In genomic region chr1:178353524-178353923, GRCh38 we compare ENCODE assay signal across 26 cellular contexts.
"Had no signal": no experiment of that assay in that cellular context is flagged by ENCODE, and none has a peak within 500 bp of the region (broad histone marks: within the 10 kb centered on the region; RNA-seq: fewer than 3 reads in every experiment).

No MANE protein-coding gene starts in this region.

- H3K36me3 ChIP-seq: left lung, lower lobe of right lung, neutrophil, sigmoid colon, upper lobe of left lung, vagina had no signal

- H3K27ac ChIP-seq: left lung, lower lobe of right lung, neutrophil, sigmoid colon, upper lobe of left lung, vagina had no signal

- FAIRE-seq: bronchial epithelial cell, colon, frontal cortex had no signal

- H3K4me3 ChIP-seq: dorsolateral prefrontal cortex, left lung, lower lobe of right lung, sigmoid colon, smooth muscle cell, upper lobe of left lung, vagina had no signal

- DNase-seq: activated CD4-positive, alpha-beta T cell treated with anti-CD3 and anti-CD28 coated beads for 4 hours; activated CD4-positive, alpha-beta T cell treated with anti-CD3 and anti-CD28 coated beads, Interleukin-2, amount 50 U/mL, for 4 hours; activated CD4-positive, CD25-positive, alpha-beta regulatory T cell; activated naive CD4-positive, alpha-beta T cell; activated T-cell treated with anti-CD3 and anti-CD28 coated beads for 4 hours; activated T-cell treated with anti-CD3 and anti-CD28 coated beads, Interleukin-2, amount 50 U/mL, for 72 hours; dorsolateral prefrontal cortex; effector memory CD4-positive, alpha-beta T cell; left lung; lower lobe of right lung; mesendoderm; sigmoid colon; stimulated activated CD4-positive, alpha-beta T cell treated with anti-CD3 and anti-CD28 coated beads, Interleukin-1b, Interleukin-23, amount 100 ng/mL, for 48 hours; stimulated activated CD4-positive, alpha-beta T cell treated with anti-CD3 and anti-CD28 coated beads, Interleukin-4, amount 100 ng/mL, for 4 hours; stimulated activated CD8-positive, alpha-beta memory T cell treated with anti-CD3 and anti-CD28 coated beads, Interleukin-4, amount 100 ng/mL, for 48 hours; stimulated activated naive CD8-positive, alpha-beta T cell treated with anti-CD3 and anti-CD28 coated beads, Interleukin-15, amount 100 ng/mL, for 72 hours; substantia nigra; upper lobe of left lung had no signal

- ATAC-seq: activated naive CD4-positive, alpha-beta T cell treated with anti-CD3 and anti-CD28 coated beads, Interleukin-2, amount 50 U/mL, for 72 hours; activated T-cell treated with anti-CD3 and anti-CD28 coated beads, Interleukin-2, amount 50 U/mL, for 72 hours; left lung; stimulated activated memory B cell treated with anti-CD40 and anti-IgM and Interleukin-4, amounts not matched to agents 10 μg/mL and 1 μg/mL and 100 μg/mL, for 72 hours; stimulated activated naive CD8-positive, alpha-beta T cell treated with anti-CD3 and anti-CD28 coated beads, Interleukin-15, amount 100 ng/mL, for 72 hours had no signal

- H3K4me2 ChIP-seq: smooth muscle cell had no signal

- H3K27me3 ChIP-seq: dorsolateral prefrontal cortex, left lung, neutrophil, sigmoid colon, upper lobe of left lung, vagina had no signal

- H3K9me3 ChIP-seq: neutrophil, sigmoid colon, vagina had no signal

- H3K4me1 ChIP-seq: left lung, sigmoid colon, upper lobe of left lung, vagina had no signal
